8 cellular contexts compared by ENCODE assay signal in the genomic region with DNA sequence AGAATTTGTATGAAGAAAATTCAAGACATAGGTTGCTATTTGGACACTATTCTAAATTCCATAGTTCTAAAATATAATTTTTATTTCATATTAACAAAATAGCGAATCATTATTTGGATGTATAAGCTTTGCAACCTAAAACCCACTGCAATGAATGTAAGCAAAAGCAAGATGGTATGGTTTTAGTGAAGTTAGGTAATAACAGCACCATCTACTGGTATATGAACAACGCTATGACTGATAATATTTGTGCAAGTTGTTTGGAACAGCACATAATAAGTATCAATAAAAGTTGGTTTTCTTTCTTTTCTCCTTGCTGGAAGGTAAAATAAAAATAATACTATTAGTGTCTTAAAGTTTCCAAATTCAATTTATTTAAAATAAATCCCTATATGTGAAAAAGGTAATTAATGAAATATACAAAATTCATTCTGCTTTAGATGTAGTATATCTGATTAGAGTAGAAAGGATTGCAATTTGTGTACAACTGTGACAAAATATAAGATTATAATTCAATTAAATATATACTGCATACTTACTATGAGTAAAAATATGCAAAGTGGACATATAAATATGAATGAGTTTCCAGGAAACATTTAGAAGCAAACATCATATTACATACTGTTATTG.
DNase-seq lines count a peak whose midpoint lies in the region; ATAC-seq, FAIRE-seq and TF ChIP-seq lines count a peak whose summit lies in the region.

No MANE protein-coding gene starts in this region.

- DNase-seq in SK-MEL-5 (ENCODE audit: low read depth, low spot score), result peak; percentile 74
- DNase-seq in foreskin melanocyte, result peak; percentile 14
- no peak for DNase-seq in activated naive CD4-positive, alpha-beta T cell (lab: John Stamatoyannopoulos, UW)
- no peak for DNase-seq in cortex of kidney (lab: John Stamatoyannopoulos, UW)

- no peak for TF ChIP-seq EP300 in Ishikawa (IDR thresholded peaks at IDR 0.05; ENCODE audit: borderline replicate concordance)

- ATAC-seq in GM18858 (IDR thresholded peaks at IDR 0.05; ENCODE audit: unreplicated experiment) (peak; percentile 73), GM21423 (IDR thresholded peaks at IDR 0.05; ENCODE audit: unreplicated experiment) (no peak)

- peak; percentile 56 for TF ChIP-seq RAD21 in Ishikawa (IDR thresholded peaks at IDR 0.05; ENCODE audit: low read depth)

- peak; percentile 97 for FAIRE-seq in A204.1 (lab: Jason Lieb, UNC)

- in situ Hi-C loops in SK-MEL-5 (cut with HindIII; ENCODE audit: low pct_unique_long_range_greater_than_20kb, low sequenced_read_pairs), result no loop called here

TF ChIP-seq in Ishikawa, 13 proteins besides CTCF, POLR2A, EP300 and RAD21:
- TF ChIP-seq CEBPB (IDR thresholded peaks at IDR 0.05), result no peak
- TF ChIP-seq, protein P1, sequence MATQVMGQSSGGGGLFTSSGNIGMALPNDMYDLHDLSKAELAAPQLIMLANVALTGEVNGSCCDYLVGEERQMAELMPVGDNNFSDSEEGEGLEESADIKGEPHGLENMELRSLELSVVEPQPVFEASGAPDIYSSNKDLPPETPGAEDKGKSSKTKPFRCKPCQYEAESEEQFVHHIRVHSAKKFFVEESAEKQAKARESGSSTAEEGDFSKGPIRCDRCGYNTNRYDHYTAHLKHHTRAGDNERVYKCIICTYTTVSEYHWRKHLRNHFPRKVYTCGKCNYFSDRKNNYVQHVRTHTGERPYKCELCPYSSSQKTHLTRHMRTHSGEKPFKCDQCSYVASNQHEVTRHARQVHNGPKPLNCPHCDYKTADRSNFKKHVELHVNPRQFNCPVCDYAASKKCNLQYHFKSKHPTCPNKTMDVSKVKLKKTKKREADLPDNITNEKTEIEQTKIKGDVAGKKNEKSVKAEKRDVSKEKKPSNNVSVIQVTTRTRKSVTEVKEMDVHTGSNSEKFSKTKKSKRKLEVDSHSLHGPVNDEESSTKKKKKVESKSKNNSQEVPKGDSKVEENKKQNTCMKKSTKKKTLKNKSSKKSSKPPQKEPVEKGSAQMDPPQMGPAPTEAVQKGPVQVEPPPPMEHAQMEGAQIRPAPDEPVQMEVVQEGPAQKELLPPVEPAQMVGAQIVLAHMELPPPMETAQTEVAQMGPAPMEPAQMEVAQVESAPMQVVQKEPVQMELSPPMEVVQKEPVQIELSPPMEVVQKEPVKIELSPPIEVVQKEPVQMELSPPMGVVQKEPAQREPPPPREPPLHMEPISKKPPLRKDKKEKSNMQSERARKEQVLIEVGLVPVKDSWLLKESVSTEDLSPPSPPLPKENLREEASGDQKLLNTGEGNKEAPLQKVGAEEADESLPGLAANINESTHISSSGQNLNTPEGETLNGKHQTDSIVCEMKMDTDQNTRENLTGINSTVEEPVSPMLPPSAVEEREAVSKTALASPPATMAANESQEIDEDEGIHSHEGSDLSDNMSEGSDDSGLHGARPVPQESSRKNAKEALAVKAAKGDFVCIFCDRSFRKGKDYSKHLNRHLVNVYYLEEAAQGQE (IDR thresholded peaks at IDR 0.05; ENCODE audit: low read depth), result no peak
- TF ChIP-seq TCF12 (IDR thresholded peaks at IDR 0.05; ENCODE audit: low read depth), result no peak
- TF ChIP-seq, protein P2, sequence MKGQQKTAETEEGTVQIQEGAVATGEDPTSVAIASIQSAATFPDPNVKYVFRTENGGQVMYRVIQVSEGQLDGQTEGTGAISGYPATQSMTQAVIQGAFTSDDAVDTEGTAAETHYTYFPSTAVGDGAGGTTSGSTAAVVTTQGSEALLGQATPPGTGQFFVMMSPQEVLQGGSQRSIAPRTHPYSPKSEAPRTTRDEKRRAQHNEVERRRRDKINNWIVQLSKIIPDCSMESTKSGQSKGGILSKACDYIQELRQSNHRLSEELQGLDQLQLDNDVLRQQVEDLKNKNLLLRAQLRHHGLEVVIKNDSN (IDR thresholded peaks at IDR 0.05), result no peak
- no peak for TF ChIP-seq FOXM1 (IDR thresholded peaks at IDR 0.05; ENCODE audit: borderline replicate concordance, low read depth)
- TF ChIP-seq TAF1 (IDR thresholded peaks at IDR 0.05; ENCODE audit: low read depth), result no peak
TF ChIP-seq in Ishikawa: peak in this region for 0.

Comparison
In these comparisons a context has a peak if more than half of its experiments do, and no peak if none do; other contexts are left out.
1. DNase-seq: peak in SK-MEL-5 (single experiment) and foreskin melanocyte (single experiment); none in activated naive CD4-positive, alpha-beta T cell (0 of 4) and cortex of kidney (single experiment).